ENCODE assay signal across 16 cellular contexts in the genomic region with DNA sequence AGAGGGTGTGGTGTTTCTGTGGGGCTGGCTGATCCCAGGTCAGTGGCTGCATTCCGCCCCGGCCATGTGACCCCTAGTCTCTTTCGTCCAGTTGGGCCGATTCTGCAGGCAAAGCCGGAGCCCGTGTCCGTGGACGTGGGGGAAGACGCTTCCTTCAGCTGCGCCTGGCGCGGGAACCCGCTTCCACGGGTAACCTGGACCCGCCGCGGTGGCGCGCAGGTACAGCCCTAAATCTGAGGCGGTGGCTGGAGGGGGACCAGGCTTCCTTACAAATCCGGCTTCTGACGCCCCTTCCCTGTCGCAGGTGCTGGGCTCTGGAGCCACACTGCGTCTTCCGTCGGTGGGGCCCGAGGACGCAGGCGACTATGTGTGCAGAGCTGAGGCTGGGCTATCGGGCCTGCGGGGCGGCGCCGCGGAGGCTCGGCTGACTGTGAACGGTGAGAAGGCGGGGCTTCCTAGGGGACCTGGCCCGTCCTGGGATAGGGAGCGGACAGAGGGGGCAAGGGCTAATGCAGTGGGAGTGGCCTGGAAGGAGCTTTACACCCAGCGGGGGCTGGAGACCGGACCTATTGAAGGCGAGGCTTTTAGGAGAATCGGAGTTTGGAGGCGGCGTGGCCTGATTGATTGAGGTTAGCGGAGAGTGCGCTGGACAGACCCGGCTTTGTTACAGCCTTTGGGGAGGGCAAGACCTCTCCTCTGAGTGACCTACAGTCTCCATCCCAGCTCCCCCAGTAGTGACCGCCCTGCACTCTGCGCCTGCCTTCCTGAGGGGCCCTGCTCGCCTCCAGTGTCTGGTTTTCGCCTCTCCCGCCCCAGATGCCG. TPM values are rescaled to one million over a fixed set of nuclear protein-coding genes. Genes with fewer than 3 reads are reported as not detected.
DNase-seq lines count a peak whose midpoint lies in the region; ATAC-seq and TF ChIP-seq lines count a peak whose summit lies in the region.
"Had no signal": no experiment of that assay in that cellular context is flagged by ENCODE, and none has a peak within 500 bp of the region (broad histone marks: within the 10 kb centered on the region; RNA-seq: fewer than 3 reads in every experiment).

No MANE protein-coding gene starts in this region.

- H3K4me1 ChIP-seq in ES-I3 (ENCODE audit: insufficient read depth, low read length) (peaks cover 6% of the 10 kb centered on the region; the same call in 1 of the 2 replicates), ectodermal cell (ENCODE audit: control insufficient read depth, insufficient read depth, low read length) (peaks cover 20% of the 10 kb centered on the region), mucosa of descending colon (ENCODE audit: low read depth) (no peaks in the 10 kb centered on the region)

- peak overlapping the region; percentile 39 for H3K4me3 ChIP-seq in ectodermal cell (ENCODE audit: insufficient read depth, low read depth, low read length)
- no peak overlapping the region for H3K4me3 ChIP-seq in mucosa of descending colon
- H3K4me3 ChIP-seq: heart left ventricle, SK-N-MC, vagina had no signal

- DNase-seq in mucosa of descending colon (no peak), kidney tubule cell (ENCODE audit: low spot score) (no peak), DMS79 treated with DMSO at 0.1 percent for 48 hours (lab: John Stamatoyannopoulos, UW) (no peak)
- DNase-seq: activated CD4-positive, CD25-positive, alpha-beta regulatory T cell; activated T-cell treated with anti-CD3 and anti-CD28 coated beads, Interleukin-2, amount 50 U/mL, for 24 hours; amygdala; heart left ventricle; NCI-H1436 treated with DMSO at 0.1 percent for 48 hours; NCI-H748 treated with DMSO at 0.1 percent for 48 hours had no signal

- TF ChIP-seq CTCF in mucosa of descending colon (IDR thresholded peaks at IDR 0.05): no peak

- ATAC-seq in mucosa of descending colon (peak; percentile 57), HG03460 (IDR thresholded peaks at IDR 0.05; ENCODE audit: unreplicated experiment) (no peak)

- 5 to 6% methylated on average over 55 of the region's 55 CpGs for WGBS in ectodermal cell, 2 experiments

- H3K36me3 ChIP-seq in ES-I3 (ENCODE audit: insufficient read depth, low read length) (no peaks in the 10 kb centered on the region), ectodermal cell (ENCODE audit: control insufficient read depth, insufficient read depth, low read length) (peaks cover 3% of the 10 kb centered on the region), mucosa of descending colon (ENCODE audit: low read depth) (no peaks in the 10 kb centered on the region)
- H3K36me3 ChIP-seq: heart left ventricle, vagina had no signal

- H3K27me3 ChIP-seq in ectodermal cell (ENCODE audit: control insufficient read depth, insufficient read depth, low read length, poor library complexity, severe bottlenecking): peaks cover 65% of the 10 kb centered on the region

- H3K27ac ChIP-seq in ectodermal cell (ENCODE audit: insufficient read depth, low read depth, low read length, poor library complexity, severe bottlenecking): peak overlapping the region; percentile 72
- H3K27ac ChIP-seq: C4-2B, heart left ventricle, SK-N-MC, vagina had no signal

- intact Hi-C loops in mucosa of descending colon (cut with DNase I, micrococcal nuclease): no loop called here

- H3K9me3 ChIP-seq in ES-I3 (ENCODE audit: control insufficient read depth, insufficient read depth, low read length) (no peaks in the 10 kb centered on the region), ectodermal cell (ENCODE audit: control insufficient read depth, low read length) (no peaks in the 10 kb centered on the region), mucosa of descending colon (no peaks in the 10 kb centered on the region)
- H3K9me3 ChIP-seq: heart left ventricle, vagina had no signal

- peak overlapping the region; percentile 55; the same call in 1 of the 2 replicates for H3K9ac ChIP-seq in ES-I3 (ENCODE audit: low read depth, low read length)

RNA-seq across cellular contexts. Expression of gene KIRREL2, which starts 4.3 kb away (rescaled TPM):
- 10.8 TPM for polyA plus RNA-seq in ectodermal cell (2013, experiment 1 of 4)
- polyA plus RNA-seq in ectodermal cell (2013, experiment 2 of 4): 11.1 TPM
- polyA plus RNA-seq in ectodermal cell (2013, experiment 3 of 4): 10.9 TPM
- polyA plus RNA-seq in ectodermal cell (2013, experiment 4 of 4): 11.4 TPM
- under 1 TPM in 1 of 3 donors, not detected in 2; 0.09 TPM for total RNA-seq in mucosa of descending colon
- total RNA-seq: vagina had no signal
- polyA plus RNA-seq: heart left ventricle had no signal

RNA-seq across cellular contexts. Expression of gene APLP1, which starts 7.3 kb away (rescaled TPM):
- polyA plus RNA-seq in ectodermal cell (2013, experiment 1 of 4): 259 TPM
- 250 TPM for polyA plus RNA-seq in ectodermal cell (2013, experiment 2 of 4)
- polyA plus RNA-seq in ectodermal cell (2013, experiment 3 of 4): 227 TPM
- 275 TPM for polyA plus RNA-seq in ectodermal cell (2013, experiment 4 of 4)
- 10 to 100 TPM in 1 of 3 donors, 1 to 10 TPM in 2; 1.6 to 13.2 (median 1.9) TPM for total RNA-seq in mucosa of descending colon

RNA-seq across cellular contexts. Expression of gene NPHS1, which starts 8.7 kb away (rescaled TPM):
- 0.83 TPM for polyA plus RNA-seq in ectodermal cell (2013, experiment 1 of 4)
- 1.2 TPM for polyA plus RNA-seq in ectodermal cell (2013, experiment 2 of 4)
- 1.4 TPM for polyA plus RNA-seq in ectodermal cell (2013, experiment 3 of 4)
- polyA plus RNA-seq in ectodermal cell (2013, experiment 4 of 4): 1.3 TPM
- total RNA-seq in mucosa of descending colon: under 1 TPM in 1 of 3 donors, not detected in 2; 0.09 TPM
- total RNA-seq: vagina had no signal
- polyA plus RNA-seq: heart left ventricle had no signal

RNA-seq across cellular contexts. Expression of gene NFKBID, which starts 39.3 kb away (rescaled TPM):
- 6.9 TPM for polyA plus RNA-seq in ectodermal cell (2013, experiment 1 of 4)
- 8.1 TPM for polyA plus RNA-seq in ectodermal cell (2013, experiment 2 of 4)
- 5.7 TPM for polyA plus RNA-seq in ectodermal cell (2013, experiment 3 of 4)
- 10.5 TPM for polyA plus RNA-seq in ectodermal cell (2013, experiment 4 of 4)
- 10 to 100 TPM in 2 of 3 donors, 1 to 10 TPM in 1; 8.7 to 16.6 (median 12.3) TPM for total RNA-seq in mucosa of descending colon

RNA-seq across cellular contexts. Expression of gene HCST, which starts 41.3 kb away (rescaled TPM):
- not detected for polyA plus RNA-seq in ectodermal cell (2013, experiment 1 of 4)
- not detected for polyA plus RNA-seq in ectodermal cell (2013, experiment 2 of 4)
- not detected for polyA plus RNA-seq in ectodermal cell (2013, experiment 3 of 4)
- polyA plus RNA-seq in ectodermal cell (2013, experiment 4 of 4): not detected
- total RNA-seq in mucosa of descending colon: 1 to 10 TPM; 4.6 to 8.2 (median 7.9) TPM
- polyA plus RNA-seq: neural cell had no signal
